ENCODE assay signal across 13 cellular contexts in the genomic region with DNA sequence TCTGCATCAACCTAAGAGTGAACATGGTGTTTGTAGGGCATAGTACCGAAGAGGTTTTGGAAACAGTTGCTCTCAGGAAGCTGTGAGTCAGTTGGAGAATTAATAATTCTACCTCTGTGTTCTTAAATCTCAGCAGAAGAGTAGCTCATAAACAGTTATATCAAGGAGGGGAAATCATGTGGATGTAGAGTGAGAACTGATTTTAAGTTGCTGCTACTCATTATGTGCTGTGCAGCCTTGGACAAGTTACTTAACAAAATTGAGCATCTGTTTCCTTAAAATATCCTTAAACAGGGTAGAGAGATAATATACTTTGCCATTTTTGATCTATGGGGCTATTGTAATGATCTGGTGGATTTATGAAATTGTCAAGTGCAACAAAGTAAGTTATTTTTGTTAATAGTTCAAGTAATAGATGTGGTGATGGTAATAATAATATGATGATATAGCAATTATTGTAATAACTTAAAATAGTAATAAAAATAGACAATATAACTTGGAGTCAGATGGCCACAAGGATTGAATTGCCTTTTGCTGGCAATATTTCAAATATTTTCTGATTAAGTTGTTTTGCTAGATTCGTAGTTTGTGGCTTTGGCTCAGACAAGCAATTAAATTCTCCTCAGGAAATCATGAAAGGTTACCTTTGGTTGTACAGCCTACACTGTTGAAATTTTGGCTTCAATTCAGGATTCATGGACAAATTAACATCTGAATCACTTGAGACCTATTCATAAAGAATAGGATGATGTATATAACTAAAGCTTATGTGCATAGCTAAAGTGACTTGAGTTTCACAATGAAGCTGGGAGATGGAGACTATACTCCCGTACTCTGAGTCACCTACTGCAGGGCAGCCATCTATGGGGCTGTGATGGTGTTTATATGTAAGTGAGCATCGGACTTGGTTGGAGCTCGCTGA.
DNase-seq lines count a peak whose midpoint lies in the region; ATAC-seq, FAIRE-seq and TF ChIP-seq lines count a peak whose summit lies in the region.
"Had no signal": no experiment of that assay in that cellular context is flagged by ENCODE, and none has a peak within 500 bp of the region (broad histone marks: within the 10 kb centered on the region; RNA-seq: fewer than 3 reads in every experiment).

No MANE protein-coding gene starts in this region.

- no peak for TF ChIP-seq CTCF in endothelial cell of umbilical vein (IDR thresholded peaks at IDR 0.05; ENCODE audit: extremely low read depth in 1 of 2, insufficient read depth in 1 of 2, low read depth in 1 of 2, low read length in 2 of 2)
- no peak for TF ChIP-seq CTCF in stomach (IDR thresholded peaks at IDR 0.05)

- intact Hi-C loops in endothelial cell of umbilical vein (cut with micrococcal nuclease), result no loop called here
- intact Hi-C loops in stomach (cut with DNase I; ENCODE audit: low total_unique reads), result no loop called here
- intact Hi-C loops in left colon (cut with DNase I, micrococcal nuclease), result no loop called here

- DNase-seq in EL (peak; percentile 84), NCI-H446 treated with DMSO at 0.1 percent for 48 hours (lab: John Stamatoyannopoulos, UW) (peak; percentile 64), endothelial cell of umbilical vein (ENCODE audit: low read depth, low spot score) (peak; percentile 79), renal cortical epithelial cell (ENCODE audit: low read depth) (peak; percentile 70), stomach (no peak), left colon (no peak)
- DNase-seq in effector CD8-positive, alpha-beta T cell (lab: John Stamatoyannopoulos, UW), result no peak
- DNase-seq: head of caudate nucleus, KBM-7, NCI-H2227 treated with DMSO at 0.1 percent for 48 hours, retina, SHP77 treated with DMSO at 0.1 percent for 48 hours had no signal

- no peaks in the 10 kb centered on the region for H3K79me2 ChIP-seq in endothelial cell of umbilical vein (ENCODE audit: control insufficient read depth, insufficient read depth, low read length)

- TF ChIP-seq EP300 in stomach (IDR thresholded peaks at IDR 0.05), result no peak

- no peak overlapping the region for H3K9ac ChIP-seq in endothelial cell of umbilical vein (replicated peaks; ENCODE audit: extremely low read depth, insufficient read depth, low read length)

- ATAC-seq in GM21825 (IDR thresholded peaks at IDR 0.05; ENCODE audit: unreplicated experiment) (no peak), left colon (no peak)

- H3K27ac ChIP-seq in endothelial cell of umbilical vein (ENCODE audit: insufficient read depth, low read depth, low read length), result no peak overlapping the region
- no peak overlapping the region for H3K27ac ChIP-seq in stomach

- WGBS in stomach, 5 donors, result 53 to 68% (median 58%) methylated on average over 5 of the region's 5 CpGs

- peak; percentile 52 for FAIRE-seq in endothelial cell of umbilical vein (lab: Jason Lieb, UNC)

- no peaks in the 10 kb centered on the region for H4K20me1 ChIP-seq in endothelial cell of umbilical vein (replicated peaks; ENCODE audit: control insufficient read depth, extremely low read depth, insufficient read depth, low read length)

- H3K4me2 ChIP-seq in endothelial cell of umbilical vein (ENCODE audit: insufficient read depth, low read length), result peak overlapping the region; percentile 42

- H3K4me3 ChIP-seq in endothelial cell of umbilical vein (replicated peaks in 1 of 3; ENCODE audit: insufficient read depth in 1 of 3, low read depth in 1 of 3, low read length in 3 of 3) (no peak overlapping the region), stomach (no peak overlapping the region)

- peaks cover 2% of the 10 kb centered on the region for H3K9me3 ChIP-seq in endothelial cell of umbilical vein (replicated peaks; ENCODE audit: control insufficient read depth, insufficient read depth, low read length)
- H3K9me3 ChIP-seq in stomach, result peaks cover 0 to 3% (median 1%) of the 10 kb centered on the region in 4 donors

- H3K9me1 ChIP-seq in endothelial cell of umbilical vein (replicated peaks; ENCODE audit: control insufficient read depth, extremely low read depth, insufficient read depth, low read length), result no peaks in the 10 kb centered on the region

- H3K36me3 ChIP-seq in endothelial cell of umbilical vein (ENCODE audit: control insufficient read depth in 2 of 2, extremely low read depth in 1 of 2, insufficient read depth in 2 of 2, low read length in 2 of 2), result no peaks in the 10 kb centered on the region
- no peaks in the 10 kb centered on the region for H3K36me3 ChIP-seq in stomach

- H3K27me3 ChIP-seq in endothelial cell of umbilical vein (ENCODE audit: control insufficient read depth in 2 of 2, insufficient read depth in 2 of 2, low read length in 2 of 2) (no peaks in the 10 kb centered on the region), stomach (no peaks in the 10 kb centered on the region)

- POLR2A ChIA-PET in endothelial cell of umbilical vein (lab: Charles Lee), result interaction anchor here (0.6 kb wide), 1 partner anchor 132 kb away, joined by 4 read pairs; no protein-coding TSS in a partner anchor

- H3K4me1 ChIP-seq in endothelial cell of umbilical vein (ENCODE audit: control insufficient read depth, extremely low read depth, insufficient read depth, low read length) (peaks cover 18% of the 10 kb centered on the region), stomach (peaks cover 0 to 12% (median 0%) of the 10 kb centered on the region in 4 donors)

- TF ChIP-seq POLR2A in endothelial cell of umbilical vein (IDR thresholded peaks at IDR 0.05; ENCODE audit: low read depth, low read length) (no peak), stomach (IDR thresholded peaks at IDR 0.05) (no peak)

- no TSS peak for BruUV-seq in endothelial cell of umbilical vein (replicated peaks; lab: Mats Ljungman, UMichigan)

- no peak overlapping the region for H2AFZ ChIP-seq in endothelial cell of umbilical vein (ENCODE audit: low read depth, low read length)

- dilution Hi-C loops in endothelial cell of umbilical vein (cut with MboI; ENCODE audit: extremely low pct_ligation_motif_present, low sequenced_read_pairs), result no loop called here

- CTCF ChIA-PET in endothelial cell of umbilical vein (lab: Charles Lee), result interaction anchor here (0.9 to 1.9 kb wide), 6 partner anchors 10 to 369 kb away, joined by 3 to 6 read pairs (median 4); no protein-coding TSS in a partner anchor

TF ChIP-seq in endothelial cell of umbilical vein, 7 proteins besides CTCF, POLR2A, EP300 and RAD21:
- no peak for TF ChIP-seq POLR2AphosphoS5 (IDR thresholded peaks at IDR 0.05; ENCODE audit: insufficient read depth, low read depth, low read length)
- TF ChIP-seq FOS (IDR thresholded peaks at IDR 0.05; ENCODE audit: borderline replicate concordance, insufficient read depth, low read length), result peak; percentile 43
- TF ChIP-seq GATA2 (IDR thresholded peaks at IDR 0.05; ENCODE audit: insufficient read depth, insufficient read length, low read depth, low read length), result peak; percentile 16
- TF ChIP-seq MYC (IDR thresholded peaks at IDR 0.05; ENCODE audit: low read depth, low read length), result no peak
- TF ChIP-seq EZH2 (IDR thresholded peaks at IDR 0.05; ENCODE audit: borderline replicate concordance, low read depth, low read length, severe bottlenecking), result no peak
- TF ChIP-seq, protein P1, sequence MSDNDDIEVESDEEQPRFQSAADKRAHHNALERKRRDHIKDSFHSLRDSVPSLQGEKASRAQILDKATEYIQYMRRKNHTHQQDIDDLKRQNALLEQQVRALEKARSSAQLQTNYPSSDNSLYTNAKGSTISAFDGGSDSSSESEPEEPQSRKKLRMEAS (IDR thresholded peaks at IDR 0.05; ENCODE audit: insufficient read depth, insufficient read length), result no peak
- no peak for TF ChIP-seq JUN (IDR thresholded peaks at IDR 0.05; ENCODE audit: borderline replicate concordance, insufficient read depth, insufficient read length, low read depth)

Comparison
In these comparisons a context has a peak if more than half of its experiments do, and no peak if none do; other contexts are left out.
1. DNase-seq: peak in EL (single experiment), NCI-H446 treated with DMSO at 0.1 percent for 48 hours (single experiment), endothelial cell of umbilical vein (single experiment) and renal cortical epithelial cell (single experiment); none in effector CD8-positive, alpha-beta T cell (single experiment), stomach (single experiment) and left colon (0 of 2).